9 cellular contexts compared by ENCODE assay signal in genomic region chr4:13233755-13234154, GRCh38.
"Had no signal": no experiment of that assay in that cellular context is flagged by ENCODE, and none has a peak within 500 bp of the region (broad histone marks: within the 10 kb centered on the region; RNA-seq: fewer than 3 reads in every experiment).

No MANE protein-coding gene starts in this region.

- DNase-seq: H9, HCEC 1CT, HFFc6, IMR-90, KBM-7 had no signal

- FAIRE-seq: H1, H54 had no signal

- H3K4me2 ChIP-seq: GM23338 had no signal

- H3K4me3 ChIP-seq: GM23338 had no signal

- H2AFZ ChIP-seq: GM23338 had no signal

- ATAC-seq: GM23338 had no signal

- H3K27ac ChIP-seq: HL-60 had no signal
